1 cellular context compared by ENCODE assay signal in genomic region chr18:40987581-40987980, GRCh38.
TF ChIP-seq lines count a peak whose summit lies in the region.

No MANE protein-coding gene starts in this region.

TF ChIP-seq in GM23338, 12 proteins besides CTCF, POLR2A, EP300 and RAD21 (continued from another document):
- TF ChIP-seq ZNF462 (CRISPR knock-in tag; IDR thresholded peaks at IDR 0.05) (no peak), POLR2AphosphoS5 (IDR thresholded peaks at IDR 0.05; ENCODE audit: low read depth) (no peak), JUNB (IDR thresholded peaks at IDR 0.05; ENCODE audit: unreplicated experiment) (no peak), ETS1 (IDR thresholded peaks at IDR 0.05) (no peak), ZNF331 (CRISPR knock-in tag; IDR thresholded peaks at IDR 0.05; ENCODE audit: low read depth) (no peak), ZNF114 (CRISPR knock-in tag; IDR thresholded peaks at IDR 0.05) (no peak), EZH2 (IDR thresholded peaks at IDR 0.05; ENCODE audit: low read depth, unreplicated experiment) (no peak), EZH2phosphoT487 (IDR thresholded peaks at IDR 0.05; ENCODE audit: unreplicated experiment) (no peak), NANOG (IDR thresholded peaks at IDR 0.05; ENCODE audit: borderline replicate concordance) (no peak), CREB1 (CRISPR knock-in tag; IDR thresholded peaks at IDR 0.05; ENCODE audit: low read depth) (no peak)
- TF ChIP-seq, protein P1, sequence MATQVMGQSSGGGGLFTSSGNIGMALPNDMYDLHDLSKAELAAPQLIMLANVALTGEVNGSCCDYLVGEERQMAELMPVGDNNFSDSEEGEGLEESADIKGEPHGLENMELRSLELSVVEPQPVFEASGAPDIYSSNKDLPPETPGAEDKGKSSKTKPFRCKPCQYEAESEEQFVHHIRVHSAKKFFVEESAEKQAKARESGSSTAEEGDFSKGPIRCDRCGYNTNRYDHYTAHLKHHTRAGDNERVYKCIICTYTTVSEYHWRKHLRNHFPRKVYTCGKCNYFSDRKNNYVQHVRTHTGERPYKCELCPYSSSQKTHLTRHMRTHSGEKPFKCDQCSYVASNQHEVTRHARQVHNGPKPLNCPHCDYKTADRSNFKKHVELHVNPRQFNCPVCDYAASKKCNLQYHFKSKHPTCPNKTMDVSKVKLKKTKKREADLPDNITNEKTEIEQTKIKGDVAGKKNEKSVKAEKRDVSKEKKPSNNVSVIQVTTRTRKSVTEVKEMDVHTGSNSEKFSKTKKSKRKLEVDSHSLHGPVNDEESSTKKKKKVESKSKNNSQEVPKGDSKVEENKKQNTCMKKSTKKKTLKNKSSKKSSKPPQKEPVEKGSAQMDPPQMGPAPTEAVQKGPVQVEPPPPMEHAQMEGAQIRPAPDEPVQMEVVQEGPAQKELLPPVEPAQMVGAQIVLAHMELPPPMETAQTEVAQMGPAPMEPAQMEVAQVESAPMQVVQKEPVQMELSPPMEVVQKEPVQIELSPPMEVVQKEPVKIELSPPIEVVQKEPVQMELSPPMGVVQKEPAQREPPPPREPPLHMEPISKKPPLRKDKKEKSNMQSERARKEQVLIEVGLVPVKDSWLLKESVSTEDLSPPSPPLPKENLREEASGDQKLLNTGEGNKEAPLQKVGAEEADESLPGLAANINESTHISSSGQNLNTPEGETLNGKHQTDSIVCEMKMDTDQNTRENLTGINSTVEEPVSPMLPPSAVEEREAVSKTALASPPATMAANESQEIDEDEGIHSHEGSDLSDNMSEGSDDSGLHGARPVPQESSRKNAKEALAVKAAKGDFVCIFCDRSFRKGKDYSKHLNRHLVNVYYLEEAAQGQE (IDR thresholded peaks at IDR 0.05; ENCODE audit: unreplicated experiment) = no peak
TF ChIP-seq in GM23338: peak in this region for 0.
